ENCODE assay signal across 10 cellular contexts in the genomic region with DNA sequence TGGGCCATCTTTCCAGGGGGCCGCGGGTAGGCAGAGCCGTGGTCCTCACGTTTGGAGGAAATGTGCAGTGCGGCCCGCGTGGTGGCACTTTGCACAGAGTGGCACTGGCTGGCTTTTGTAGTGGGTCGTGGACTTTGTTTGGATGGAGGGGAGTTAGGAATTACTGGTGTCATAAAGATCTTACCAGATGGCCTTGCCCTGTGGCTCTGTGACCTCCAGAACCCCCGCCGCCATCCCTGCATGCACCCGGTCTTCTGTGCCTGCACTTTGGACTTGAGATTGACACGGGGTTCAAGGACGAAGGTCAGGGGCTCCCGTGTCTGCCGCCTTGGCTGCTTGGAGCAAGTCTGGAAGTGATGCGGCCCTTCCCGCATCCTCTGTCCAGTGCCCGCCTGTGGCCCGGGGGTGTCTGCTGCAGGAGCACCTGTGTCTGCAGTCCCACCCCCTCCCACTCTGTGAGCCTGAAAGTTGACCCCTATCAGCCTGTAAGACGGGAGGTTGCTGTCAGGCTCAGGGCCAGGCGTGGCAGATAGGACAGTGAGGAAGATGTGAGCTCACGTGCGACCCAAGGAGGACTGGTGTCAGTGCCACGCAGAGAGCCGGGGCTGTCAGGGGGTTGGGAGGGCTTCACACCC. TPM values are rescaled to one million over a fixed set of nuclear protein-coding genes. Genes with fewer than 3 reads are reported as not detected.
DNase-seq lines count a peak whose midpoint lies in the region; ATAC-seq and TF ChIP-seq lines count a peak whose summit lies in the region.
"Had no signal": no experiment of that assay in that cellular context is flagged by ENCODE, and none has a peak within 500 bp of the region (broad histone marks: within the 10 kb centered on the region; RNA-seq: fewer than 3 reads in every experiment).

No MANE protein-coding gene starts in this region.

- H3K4me1 ChIP-seq in heart right ventricle (peaks cover 38 to 66% (median 63%) of the 10 kb centered on the region in 9 donors), muscle layer of colon (ENCODE audit: insufficient read depth, low read length) (peaks cover 59% of the 10 kb centered on the region), urinary bladder (ENCODE audit: insufficient read depth) (no peaks in the 10 kb centered on the region)

- H3K4me3 ChIP-seq in heart right ventricle (peak overlapping the region; percentile 86 to 100 (median 98)), coronary artery (peak overlapping the region; percentile 99), muscle layer of colon (ENCODE audit: low read depth in 1 of 2, low read length in 2 of 2) (peak overlapping the region; percentile 77 to 98), urinary bladder (ENCODE audit: low read depth, low read length) (peak overlapping the region; percentile 68)

- peak overlapping the region; percentile 95 for H3K9ac ChIP-seq in muscle layer of colon (ENCODE audit: low read length)

- H3K27ac ChIP-seq in heart right ventricle (peak overlapping the region; percentile 86 to 95 (median 90)), coronary artery (peak overlapping the region; percentile 29 to 83), muscle layer of colon (ENCODE audit: low read depth, low read length) (peak overlapping the region; percentile 24), urinary bladder (ENCODE audit: low read depth) (no peak overlapping the region)

- ATAC-seq in heart right ventricle (no peak), left cardiac atrium (no peak), HG03139 (IDR thresholded peaks at IDR 0.05; ENCODE audit: unreplicated experiment) (no peak), HG03520 (IDR thresholded peaks at IDR 0.05; ENCODE audit: unreplicated experiment) (no peak)

- TF ChIP-seq CTCF in heart right ventricle (IDR thresholded peaks at IDR 0.05) (no peak), coronary artery (IDR thresholded peaks at IDR 0.05) (no peak)

- no peaks in the 10 kb centered on the region for H3K36me3 ChIP-seq in heart right ventricle
- H3K36me3 ChIP-seq in muscle layer of colon (ENCODE audit: insufficient read depth, low read length): no peaks in the 10 kb centered on the region
- no peaks in the 10 kb centered on the region for H3K36me3 ChIP-seq in urinary bladder (ENCODE audit: insufficient read depth)

- H3K27me3 ChIP-seq in heart right ventricle (peaks cover 0 to 32% (median 0%) of the 10 kb centered on the region in 7 donors), muscle layer of colon (ENCODE audit: control insufficient read depth in 1 of 2, insufficient read depth in 2 of 2, low read length in 2 of 2) (no peaks in the 10 kb centered on the region)

- intact Hi-C loops in heart right ventricle (cut with DNase I): loop anchor here in 3 of 10 donors (5.0 kb wide), 2 partner anchors 34 to 124 kb away; partner anchors contain the start of gene TLE5 (in 3 of the 3)
- intact Hi-C loops in left cardiac atrium (cut with DNase I): no loop called here

- H3K9me3 ChIP-seq in heart right ventricle (no peaks in the 10 kb centered on the region), muscle layer of colon (ENCODE audit: low read length) (no peaks in the 10 kb centered on the region)

- 30 to 38% methylated on average over 25 of the region's 25 CpGs for WGBS in heart right ventricle, 2 donors
- 50% methylated on average over 25 of the region's 25 CpGs for WGBS in urinary bladder

- peak in 1 of 2 donors; percentile 6 for DNase-seq in heart right ventricle
- no peak for DNase-seq in left cardiac atrium
- DNase-seq in coronary artery (ENCODE audit: low spot score): no peak
- DNase-seq in ecto neural progenitor cell (ENCODE audit: low spot score): no peak
- DNase-seq: NCI-H2227 treated with DMSO at 0.1 percent for 48 hours had no signal

RNA-seq across cellular contexts. Expression of gene GNA11, which starts 2.2 kb away (rescaled TPM):
- total RNA-seq in heart right ventricle (10 to 100 TPM; 57.4 to 83.2 (median 68.8) TPM), left cardiac atrium (10 to 100 TPM; 55.1 to 64.3 TPM), urinary bladder (32.1 TPM)
- polyA plus RNA-seq in heart right ventricle (10 to 100 TPM; 28.2 to 40.7 TPM), urinary bladder (64.7 TPM)

RNA-seq across cellular contexts. Expression of gene TLE5, which starts 34.1 kb away (rescaled TPM):
- total RNA-seq in heart right ventricle: 100 to 1,000 TPM; 653 to 857 (median 758) TPM
- 1,000 to 10,000 TPM in 1 of 2 donors, 100 to 1,000 TPM in 1; 679 to 1,254 TPM for polyA plus RNA-seq in heart right ventricle
- 100 to 1,000 TPM; 698 to 715 TPM for total RNA-seq in left cardiac atrium
- total RNA-seq in urinary bladder: 65.0 TPM
- polyA plus RNA-seq in urinary bladder: 725 TPM

RNA-seq across cellular contexts. Expression of gene GNA15, which starts 39.4 kb away (rescaled TPM):
- total RNA-seq in heart right ventricle (1 to 10 TPM in 5 of 10 donors, under 1 TPM in 5; 0.42 to 8.9 (median 0.99) TPM), left cardiac atrium (1 to 10 TPM; 4.3 to 6.1 TPM), urinary bladder (6.2 TPM)
- polyA plus RNA-seq in heart right ventricle (1 to 10 TPM; 1.0 to 1.4 TPM), urinary bladder (9.6 TPM)
- total RNA-seq: Daoy had no signal
